Comparison of ENCODE assay signal across 28 cellular contexts in genomic region chr1:83418558-83418957, GRCh38.
"Had no signal": no experiment of that assay in that cellular context is flagged by ENCODE, and none has a peak within 500 bp of the region (broad histone marks: within the 10 kb centered on the region; RNA-seq: fewer than 3 reads in every experiment).

No MANE protein-coding gene starts in this region.

- H3K27ac ChIP-seq: coronary artery, esophagus squamous epithelium, gastrocnemius medialis, neutrophil, pancreas, right lobe of liver, suprapubic skin, transverse colon, upper lobe of right lung, uterus had no signal

- H3K9me3 Mint-ChIP-seq: neural crest cell had no signal

- H3K4me1 Mint-ChIP-seq: stimulated activated naive CD8-positive, alpha-beta T cell treated with anti-CD3 and anti-CD28 coated beads, Interleukin-15, amount 100 ng/mL, for 72 hours had no signal

- H3K4me3 ChIP-seq: coronary artery, esophagus squamous epithelium, gastrocnemius medialis, mucosa of descending colon, pancreas, right lobe of liver, suprapubic skin, transverse colon, upper lobe of right lung, uterus had no signal

- FAIRE-seq: endothelial cell of umbilical vein, pancreas, small intestine had no signal

- H3K27me3 ChIP-seq: esophagus squamous epithelium, gastrocnemius medialis, neutrophil, pancreas, right lobe of liver, suprapubic skin, transverse colon, upper lobe of right lung, uterus had no signal

- ATAC-seq: gastrocnemius medialis; left lobe of liver; mucosa of descending colon; natural killer cell treated with Interleukin-12 subunit alpha and Interleukin-12 subunit beta and Interleukin-15 and Interleukin-18, amount 100 ng/mL, for 72 hours; pancreas; right lobe of liver; stimulated activated naive CD8-positive, alpha-beta T cell treated with anti-CD3 and anti-CD28 coated beads, Interleukin-15, amount 100 ng/mL, for 72 hours; upper lobe of right lung had no signal

- H3K36me3 Mint-ChIP-seq: mesothelial cell of epicardium; naive B cell; natural killer cell treated with Interleukin-12 subunit alpha and Interleukin-12 subunit beta and Interleukin-15 and Interleukin-18, amount 100 ng/mL, for 72 hours had no signal

- H3K4me3 Mint-ChIP-seq: mesothelial cell of epicardium; naive B cell; natural killer cell treated with Interleukin-12 subunit alpha and Interleukin-12 subunit beta and Interleukin-15 and Interleukin-18, amount 100 ng/mL, for 72 hours; neural crest cell; stimulated activated naive CD8-positive, alpha-beta T cell treated with anti-CD3 and anti-CD28 coated beads, Interleukin-15, amount 100 ng/mL, for 72 hours had no signal

- H3K36me3 ChIP-seq: esophagus squamous epithelium, gastrocnemius medialis, neutrophil, pancreas, right lobe of liver, suprapubic skin, transverse colon, upper lobe of right lung, uterus had no signal

- H3K9me3 ChIP-seq: esophagus squamous epithelium, gastrocnemius medialis, mucosa of descending colon, neutrophil, pancreas, right lobe of liver, suprapubic skin, transverse colon, upper lobe of right lung, uterus had no signal

- H3K27ac Mint-ChIP-seq: mesothelial cell of epicardium; naive B cell; natural killer cell treated with Interleukin-12 subunit alpha and Interleukin-12 subunit beta and Interleukin-15 and Interleukin-18, amount 100 ng/mL, for 72 hours; stimulated activated naive CD8-positive, alpha-beta T cell treated with anti-CD3 and anti-CD28 coated beads, Interleukin-15, amount 100 ng/mL, for 72 hours had no signal

- H3K4me1 ChIP-seq: esophagus squamous epithelium, gastrocnemius medialis, pancreas, right lobe of liver, suprapubic skin, transverse colon, upper lobe of right lung, uterus had no signal

- DNase-seq: dermis blood vessel endothelial cell; effector memory CD4-positive, alpha-beta T cell; erythroblast; esophagus squamous epithelium; gastrocnemius medialis; head of caudate nucleus; mesenchymal stem cell; mucosa of descending colon; naive B cell; pancreas; right lobe of liver; small intestine; stimulated activated CD4-positive, alpha-beta T cell treated with anti-CD3 and anti-CD28 coated beads, Interleukin-15, amount 100 ng/mL, for 24 hours; stimulated activated CD4-positive, alpha-beta T cell treated with anti-CD3 and anti-CD28 coated beads, Interleukin-2, amount 100 ng/mL, for 48 hours; stimulated activated CD8-positive, alpha-beta memory T cell treated with anti-CD3 and anti-CD28 coated beads, Interleukin-4, amount 100 ng/mL, for 48 hours; stimulated activated naive CD4-positive, alpha-beta T cell; stimulated activated naive CD8-positive, alpha-beta T cell treated with anti-CD3 and anti-CD28 coated beads, Interleukin-15, amount 100 ng/mL, for 72 hours; transverse colon; upper lobe of right lung; uterus had no signal

- H3K27me3 Mint-ChIP-seq: naive B cell; natural killer cell treated with Interleukin-12 subunit alpha and Interleukin-12 subunit beta and Interleukin-15 and Interleukin-18, amount 100 ng/mL, for 72 hours; stimulated activated naive CD8-positive, alpha-beta T cell treated with anti-CD3 and anti-CD28 coated beads, Interleukin-15, amount 100 ng/mL, for 72 hours had no signal
